Comparison of ENCODE assay signal across 14 cellular contexts in the genomic region with DNA sequence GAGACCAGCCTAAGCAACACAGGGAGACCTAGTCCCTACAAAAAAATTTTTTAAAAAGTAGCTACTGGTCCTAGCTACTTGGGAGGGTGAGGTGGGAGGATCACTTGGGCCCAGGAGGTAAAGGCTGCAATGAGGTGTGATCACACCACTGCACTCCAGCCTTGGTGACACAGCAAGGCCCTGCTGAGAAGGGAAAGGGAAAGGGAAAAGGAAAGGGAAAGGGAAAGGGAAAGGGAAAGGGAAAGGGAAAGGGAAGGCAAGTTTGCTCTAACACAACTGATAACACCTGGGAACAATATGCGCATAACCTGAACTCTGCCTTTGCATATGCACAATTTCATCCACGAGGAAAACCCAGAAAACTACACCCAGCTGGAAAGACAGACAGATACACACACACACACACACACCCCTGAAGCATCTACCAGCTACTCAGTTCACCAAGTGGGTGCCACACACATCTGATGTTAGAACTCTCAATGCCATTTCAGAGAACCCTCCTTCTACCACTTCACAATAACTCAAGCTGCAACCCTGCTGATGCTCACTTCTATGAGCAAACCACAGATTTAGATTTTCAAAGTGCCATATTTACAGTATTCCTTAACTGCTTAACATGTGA. TPM values are rescaled to one million over a fixed set of nuclear protein-coding genes. Genes with fewer than 3 reads are reported as not detected.
DNase-seq lines count a peak whose midpoint lies in the region; ATAC-seq, FAIRE-seq and TF ChIP-seq lines count a peak whose summit lies in the region.
"Had no signal": no experiment of that assay in that cellular context is flagged by ENCODE, and none has a peak within 500 bp of the region (broad histone marks: within the 10 kb centered on the region; RNA-seq: fewer than 3 reads in every experiment).

No MANE protein-coding gene starts in this region.

- no peak overlapping the region for H3K4me3 Mint-ChIP-seq in activated T-cell treated with anti-CD3 and anti-CD28 coated beads, Interleukin-2, amount 50 U/mL, for 24 hours
- no peak overlapping the region for H3K4me3 Mint-ChIP-seq in type B pancreatic cell

- H3K4me3 ChIP-seq in PC-9: no peak overlapping the region
- H3K4me3 ChIP-seq: upper lobe of left lung had no signal

- intact Hi-C loops in PC-9 (cut with micrococcal nuclease; ENCODE audit: unreplicated experiment): no loop called here

- H3K9me2 ChIP-seq in PC-9 (ENCODE audit: insufficient read depth): no peaks in the 10 kb centered on the region

- POLR2A ChIA-PET in PC-9 (lab: Charles Lee; ENCODE audit: unreplicated experiment): interaction anchor here (0.6 kb wide), 2 partner anchors 13 to 222 kb away, joined by 4 to 9 read pairs; no protein-coding TSS in a partner anchor

- no peaks in the 10 kb centered on the region for H3K9me3 Mint-ChIP-seq in activated T-cell treated with anti-CD3 and anti-CD28 coated beads, Interleukin-2, amount 50 U/mL, for 24 hours
- H3K9me3 Mint-ChIP-seq in type B pancreatic cell: no peaks in the 10 kb centered on the region

- H3K27me3 Mint-ChIP-seq in activated T-cell treated with anti-CD3 and anti-CD28 coated beads, Interleukin-2, amount 50 U/mL, for 24 hours: no peaks in the 10 kb centered on the region
- no peaks in the 10 kb centered on the region for H3K27me3 Mint-ChIP-seq in type B pancreatic cell

- peaks cover 100% of the 10 kb centered on the region for H3K4me1 ChIP-seq in PC-9 (replicated peaks; ENCODE audit: insufficient read depth)

- FAIRE-seq in D721Med (lab: Jason Lieb, UNC): no peak
- FAIRE-seq: colon had no signal

- no peak for DNase-seq in activated T-cell treated with anti-CD3 and anti-CD28 coated beads, Interleukin-2, amount 50 U/mL, for 24 hours
- no peak for DNase-seq in activated T-cell treated with anti-CD3 and anti-CD28 coated beads, Interleukin-2, amount 50 U/mL, for 1 hour
- DNase-seq in PC-9: no peak
- peak; percentile 57 for DNase-seq in kidney tubule cell (ENCODE audit: low spot score)
- no peak for DNase-seq in type B pancreatic cell (ENCODE audit: extremely low spot score, unreplicated experiment)
- DNase-seq in activated effector memory CD4-positive, alpha-beta T cell treated with anti-CD3 and anti-CD28 coated beads, Interleukin-2, amount 50 U/mL, for 16 hours: no peak
- DNase-seq in D721Med (ENCODE audit: insufficient read length, low spot score): no peak
- DNase-seq: activated CD4-positive, alpha-beta T cell treated with anti-CD3 and anti-CD28 coated beads for 48 hours; activated naive CD4-positive, alpha-beta T cell treated with anti-CD3 and anti-CD28 coated beads, Interleukin-2, amount 50 U/mL, for 16 hours; MM.1S; NCI-H524 treated with DMSO at 0.1 percent for 48 hours; upper lobe of left lung had no signal

- H3K4me2 ChIP-seq in PC-9: peak overlapping the region; percentile 73

- H3K79me2 ChIP-seq in PC-9 (ENCODE audit: low read depth): peaks cover 100% of the 10 kb centered on the region

- no peaks in the 10 kb centered on the region for H3K27me3 ChIP-seq in PC-9 (ENCODE audit: insufficient read depth, low read depth)
- H3K27me3 ChIP-seq: upper lobe of left lung had no signal

- CTCF ChIA-PET in PC-9 (lab: Charles Lee): interaction anchor here (0.6 kb wide), 1 partner anchor 118 kb away, joined by 3 read pairs; the partner anchor contains the start of gene SLC9A8

- TF ChIP-seq CTCF in PC-9 (conservative IDR thresholded peaks at IDR 0.05): no peak
- TF ChIP-seq CTCF in type B pancreatic cell (conservative IDR thresholded peaks at IDR 0.05): no peak
- TF ChIP-seq CTCF in D721Med (IDR thresholded peaks at IDR 0.05; ENCODE audit: insufficient read depth, missing control alignments): no peak

- H3K36me3 Mint-ChIP-seq in activated T-cell treated with anti-CD3 and anti-CD28 coated beads, Interleukin-2, amount 50 U/mL, for 24 hours (ENCODE audit: low read depth): peaks cover 9% of the 10 kb centered on the region
- H3K36me3 Mint-ChIP-seq in type B pancreatic cell: peaks cover 4% of the 10 kb centered on the region

- peaks cover 10% of the 10 kb centered on the region; the same call in 1 of the 2 replicates for H4K20me1 ChIP-seq in PC-9 (ENCODE audit: insufficient read depth)

- peaks cover 60% of the 10 kb centered on the region for H3K36me3 ChIP-seq in PC-9 (ENCODE audit: low read depth)
- H3K36me3 ChIP-seq: upper lobe of left lung had no signal

- ATAC-seq in GM21360 (IDR thresholded peaks at IDR 0.05; ENCODE audit: unreplicated experiment): no peak

- no peaks in the 10 kb centered on the region for H3K9me3 ChIP-seq in PC-9 (ENCODE audit: insufficient read depth, low read depth)
- H3K9me3 ChIP-seq: upper lobe of left lung had no signal

- H3K27ac Mint-ChIP-seq in activated T-cell treated with anti-CD3 and anti-CD28 coated beads, Interleukin-2, amount 50 U/mL, for 24 hours: peak overlapping the region; percentile 0
- H3K27ac Mint-ChIP-seq in type B pancreatic cell: peak overlapping the region; percentile 23

- H3K4me1 Mint-ChIP-seq in activated T-cell treated with anti-CD3 and anti-CD28 coated beads, Interleukin-2, amount 50 U/mL, for 24 hours (ENCODE audit: low read depth): peaks cover 68% of the 10 kb centered on the region
- H3K4me1 Mint-ChIP-seq in type B pancreatic cell (ENCODE audit: unreplicated experiment): peaks cover 51% of the 10 kb centered on the region

- H2AFZ ChIP-seq in PC-9: no peak overlapping the region

- H3F3A ChIP-seq in PC-9 (ENCODE audit: insufficient read depth, low read depth): peaks cover 91% of the 10 kb centered on the region

- BruUV-seq in PC-9 (replicated peaks; lab: Mats Ljungman, UMichigan): no TSS peak

- peak overlapping the region; percentile 99 for H3K27ac ChIP-seq in PC-9
- H3K27ac ChIP-seq: upper lobe of left lung had no signal

RNA-seq across cellular contexts. Expression of gene B4GALT5, which starts 19.1 kb away (rescaled TPM):
- total RNA-seq in PC-9 (2021) (61.7 and 63.1 TPM in 2 replicates), type B pancreatic cell (ENCODE audit: low replicate concordance) (47.9 and 49.7 TPM in 2 replicates)
